In the genomic region with DNA sequence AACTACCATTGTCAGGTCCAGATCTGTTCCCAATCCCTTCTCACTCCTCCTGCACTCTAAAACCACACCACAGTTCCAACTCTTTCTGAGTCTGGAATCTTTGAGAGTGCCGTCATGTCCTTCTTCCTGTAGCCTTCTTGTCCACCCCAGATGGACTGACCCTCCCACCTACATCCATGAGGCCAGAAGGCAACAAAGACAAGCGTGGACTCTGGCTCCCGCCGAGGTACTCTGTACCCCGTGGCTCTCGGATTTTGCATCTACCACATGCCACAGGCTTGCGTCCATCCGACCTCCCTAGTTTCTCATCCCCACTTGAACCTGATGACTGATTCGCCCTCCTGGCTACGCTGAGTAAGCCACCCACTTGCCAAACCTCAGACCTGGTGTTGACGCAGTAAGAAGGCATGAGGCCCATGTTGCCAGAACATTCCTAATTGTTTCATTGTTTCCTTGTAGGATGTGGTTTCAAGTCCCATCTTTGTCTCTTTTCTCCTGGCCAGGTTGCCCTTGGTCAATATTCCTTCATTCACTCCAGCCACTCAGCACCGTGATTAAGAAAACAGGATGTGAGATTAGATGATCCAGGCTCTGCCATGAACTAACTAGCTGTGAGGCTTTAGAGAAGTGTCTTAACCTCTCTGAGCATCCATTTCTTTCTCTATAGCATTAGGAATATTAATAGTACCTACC, we compare ENCODE assay signal across 1 cellular context.
TF ChIP-seq lines count a peak whose summit lies in the region.

No MANE protein-coding gene starts in this region.

TF ChIP-seq in K562, 482 proteins besides CTCF, POLR2A, EP300 and RAD21 (continued from another document and continues in another):
- peak; percentile 58; the same call in 1 of the 2 replicates for TF ChIP-seq ZNF766 (CRISPR knock-in tag; conservative IDR thresholded peaks at IDR 0.05)
- TF ChIP-seq, protein P1, sequence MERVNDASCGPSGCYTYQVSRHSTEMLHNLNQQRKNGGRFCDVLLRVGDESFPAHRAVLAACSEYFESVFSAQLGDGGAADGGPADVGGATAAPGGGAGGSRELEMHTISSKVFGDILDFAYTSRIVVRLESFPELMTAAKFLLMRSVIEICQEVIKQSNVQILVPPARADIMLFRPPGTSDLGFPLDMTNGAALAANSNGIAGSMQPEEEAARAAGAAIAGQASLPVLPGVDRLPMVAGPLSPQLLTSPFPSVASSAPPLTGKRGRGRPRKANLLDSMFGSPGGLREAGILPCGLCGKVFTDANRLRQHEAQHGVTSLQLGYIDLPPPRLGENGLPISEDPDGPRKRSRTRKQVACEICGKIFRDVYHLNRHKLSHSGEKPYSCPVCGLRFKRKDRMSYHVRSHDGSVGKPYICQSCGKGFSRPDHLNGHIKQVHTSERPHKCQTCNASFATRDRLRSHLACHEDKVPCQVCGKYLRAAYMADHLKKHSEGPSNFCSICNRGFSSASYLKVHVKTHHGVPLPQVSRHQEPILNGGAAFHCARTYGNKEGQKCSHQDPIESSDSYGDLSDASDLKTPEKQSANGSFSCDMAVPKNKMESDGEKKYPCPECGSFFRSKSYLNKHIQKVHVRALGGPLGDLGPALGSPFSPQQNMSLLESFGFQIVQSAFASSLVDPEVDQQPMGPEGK (CRISPR knock-in tag; IDR thresholded peaks at IDR 0.05; ENCODE audit: borderline replicate concordance) = no peak
- TF ChIP-seq, protein P2, sequence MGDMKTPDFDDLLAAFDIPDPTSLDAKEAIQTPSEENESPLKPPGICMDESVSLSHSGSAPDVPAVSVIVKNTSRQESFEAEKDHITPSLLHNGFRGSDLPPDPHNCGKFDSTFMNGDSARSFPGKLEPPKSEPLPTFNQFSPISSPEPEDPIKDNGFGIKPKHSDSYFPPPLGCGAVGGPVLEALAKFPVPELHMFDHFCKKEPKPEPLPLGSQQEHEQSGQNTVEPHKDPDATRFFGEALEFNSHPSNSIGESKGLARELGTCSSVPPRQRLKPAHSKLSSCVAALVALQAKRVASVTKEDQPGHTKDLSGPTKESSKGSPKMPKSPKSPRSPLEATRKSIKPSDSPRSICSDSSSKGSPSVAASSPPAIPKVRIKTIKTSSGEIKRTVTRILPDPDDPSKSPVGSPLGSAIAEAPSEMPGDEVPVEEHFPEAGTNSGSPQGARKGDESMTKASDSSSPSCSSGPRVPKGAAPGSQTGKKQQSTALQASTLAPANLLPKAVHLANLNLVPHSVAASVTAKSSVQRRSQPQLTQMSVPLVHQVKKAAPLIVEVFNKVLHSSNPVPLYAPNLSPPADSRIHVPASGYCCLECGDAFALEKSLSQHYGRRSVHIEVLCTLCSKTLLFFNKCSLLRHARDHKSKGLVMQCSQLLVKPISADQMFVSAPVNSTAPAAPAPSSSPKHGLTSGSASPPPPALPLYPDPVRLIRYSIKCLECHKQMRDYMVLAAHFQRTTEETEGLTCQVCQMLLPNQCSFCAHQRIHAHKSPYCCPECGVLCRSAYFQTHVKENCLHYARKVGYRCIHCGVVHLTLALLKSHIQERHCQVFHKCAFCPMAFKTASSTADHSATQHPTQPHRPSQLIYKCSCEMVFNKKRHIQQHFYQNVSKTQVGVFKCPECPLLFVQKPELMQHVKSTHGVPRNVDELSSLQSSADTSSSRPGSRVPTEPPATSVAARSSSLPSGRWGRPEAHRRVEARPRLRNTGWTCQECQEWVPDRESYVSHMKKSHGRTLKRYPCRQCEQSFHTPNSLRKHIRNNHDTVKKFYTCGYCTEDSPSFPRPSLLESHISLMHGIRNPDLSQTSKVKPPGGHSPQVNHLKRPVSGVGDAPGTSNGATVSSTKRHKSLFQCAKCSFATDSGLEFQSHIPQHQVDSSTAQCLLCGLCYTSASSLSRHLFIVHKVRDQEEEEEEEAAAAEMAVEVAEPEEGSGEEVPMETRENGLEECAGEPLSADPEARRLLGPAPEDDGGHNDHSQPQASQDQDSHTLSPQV (IDR thresholded peaks at IDR 0.05) = peak; percentile 72; the same call in 1 of the 2 replicates
- no peak for TF ChIP-seq LARP7 (IDR thresholded peaks at IDR 0.05)
- TF ChIP-seq PTTG1 (tag; IDR thresholded peaks at IDR 0.05; ENCODE audit: low read depth) = 0 out of 2 replicates have a peak, but pooled peaks have one; percentile 57
- no peak for TF ChIP-seq OTX1 (CRISPR knock-in tag; IDR thresholded peaks at IDR 0.05)
- TF ChIP-seq TEAD1 (CRISPR knock-in tag; IDR thresholded peaks at IDR 0.05) = peak in 1 of 2 experiments; percentile 47; a peak in 1 of 4 replicates
- TF ChIP-seq STAT5B (CRISPR knock-in tag; IDR thresholded peaks at IDR 0.05) = no peak
- TF ChIP-seq TAF7 (tag; IDR thresholded peaks at IDR 0.05) = 0 out of 2 replicates have a peak, but pooled peaks have one; percentile 37
- peak; percentile 78 for TF ChIP-seq ADNP (tag; IDR thresholded peaks at IDR 0.05)
- TF ChIP-seq POLR3G (IDR thresholded peaks at IDR 0.05; ENCODE audit: extremely low read depth, insufficient read length, insufficient replicate concordance) = no peak
- TF ChIP-seq, protein P3, sequence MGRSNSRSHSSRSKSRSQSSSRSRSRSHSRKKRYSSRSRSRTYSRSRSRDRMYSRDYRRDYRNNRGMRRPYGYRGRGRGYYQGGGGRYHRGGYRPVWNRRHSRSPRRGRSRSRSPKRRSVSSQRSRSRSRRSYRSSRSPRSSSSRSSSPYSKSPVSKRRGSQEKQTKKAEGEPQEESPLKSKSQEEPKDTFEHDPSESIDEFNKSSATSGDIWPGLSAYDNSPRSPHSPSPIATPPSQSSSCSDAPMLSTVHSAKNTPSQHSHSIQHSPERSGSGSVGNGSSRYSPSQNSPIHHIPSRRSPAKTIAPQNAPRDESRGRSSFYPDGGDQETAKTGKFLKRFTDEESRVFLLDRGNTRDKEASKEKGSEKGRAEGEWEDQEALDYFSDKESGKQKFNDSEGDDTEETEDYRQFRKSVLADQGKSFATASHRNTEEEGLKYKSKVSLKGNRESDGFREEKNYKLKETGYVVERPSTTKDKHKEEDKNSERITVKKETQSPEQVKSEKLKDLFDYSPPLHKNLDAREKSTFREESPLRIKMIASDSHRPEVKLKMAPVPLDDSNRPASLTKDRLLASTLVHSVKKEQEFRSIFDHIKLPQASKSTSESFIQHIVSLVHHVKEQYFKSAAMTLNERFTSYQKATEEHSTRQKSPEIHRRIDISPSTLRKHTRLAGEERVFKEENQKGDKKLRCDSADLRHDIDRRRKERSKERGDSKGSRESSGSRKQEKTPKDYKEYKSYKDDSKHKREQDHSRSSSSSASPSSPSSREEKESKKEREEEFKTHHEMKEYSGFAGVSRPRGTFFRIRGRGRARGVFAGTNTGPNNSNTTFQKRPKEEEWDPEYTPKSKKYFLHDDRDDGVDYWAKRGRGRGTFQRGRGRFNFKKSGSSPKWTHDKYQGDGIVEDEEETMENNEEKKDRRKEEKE (IDR thresholded peaks at IDR 0.05; ENCODE audit: borderline replicate concordance in 1 of 2, control insufficient read depth in 1 of 2, low read depth in 2 of 2, low read length in 1 of 2) = no peak
- no peak for TF ChIP-seq TFAM (CRISPR knock-in tag; conservative IDR thresholded peaks at IDR 0.05)
- TF ChIP-seq BRF2 (IDR thresholded peaks at IDR 0.05; ENCODE audit: borderline replicate concordance, insufficient read depth, insufficient read length) = no peak
- TF ChIP-seq ZFP1 (CRISPR knock-in tag; IDR thresholded peaks at IDR 0.05) = no peak
- TF ChIP-seq IFI16 (CRISPR knock-in tag; IDR thresholded peaks at IDR 0.05) = no peak
- TF ChIP-seq ZFP36 (IDR thresholded peaks at IDR 0.05; ENCODE audit: low read depth, low read length, partially characterized antibody) = peak; percentile 83
- no peak for TF ChIP-seq NR4A1 (CRISPR knock-in tag; IDR thresholded peaks at IDR 0.05)
- peak; percentile 68; the same call in 1 of the 2 replicates for TF ChIP-seq NR4A1 (tag; IDR thresholded peaks at IDR 0.05)
- TF ChIP-seq, protein P4, sequence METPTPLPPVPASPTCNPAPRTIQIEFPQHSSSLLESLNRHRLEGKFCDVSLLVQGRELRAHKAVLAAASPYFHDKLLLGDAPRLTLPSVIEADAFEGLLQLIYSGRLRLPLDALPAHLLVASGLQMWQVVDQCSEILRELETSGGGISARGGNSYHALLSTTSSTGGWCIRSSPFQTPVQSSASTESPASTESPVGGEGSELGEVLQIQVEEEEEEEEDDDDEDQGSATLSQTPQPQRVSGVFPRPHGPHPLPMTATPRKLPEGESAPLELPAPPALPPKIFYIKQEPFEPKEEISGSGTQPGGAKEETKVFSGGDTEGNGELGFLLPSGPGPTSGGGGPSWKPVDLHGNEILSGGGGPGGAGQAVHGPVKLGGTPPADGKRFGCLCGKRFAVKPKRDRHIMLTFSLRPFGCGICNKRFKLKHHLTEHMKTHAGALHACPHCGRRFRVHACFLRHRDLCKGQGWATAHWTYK (CRISPR knock-in tag; IDR thresholded peaks at IDR 0.05) = 0 out of 2 replicates have a peak, but pooled peaks have one; percentile 43
- TF ChIP-seq PHF20 (IDR thresholded peaks at IDR 0.05; ENCODE audit: partially characterized antibody) = no peak
- peak; percentile 23; the same call in 1 of the 2 replicates for TF ChIP-seq CHAMP1 (IDR thresholded peaks at IDR 0.05)
- no peak for TF ChIP-seq PHF21A (IDR thresholded peaks at IDR 0.05; ENCODE audit: borderline replicate concordance, low read depth)
- TF ChIP-seq PRMT5 (CRISPR knock-in tag; IDR thresholded peaks at IDR 0.05) = no peak
- no peak for TF ChIP-seq RUNX1 (IDR thresholded peaks at IDR 0.05; ENCODE audit: low read depth)
- TF ChIP-seq E2F6 (IDR thresholded peaks at IDR 0.05; ENCODE audit: borderline replicate concordance in 1 of 2, extremely low read depth in 1 of 2, insufficient read depth in 1 of 2, insufficient read length in 1 of 2, low read depth in 1 of 2, low read length in 1 of 2, poor library complexity in 1 of 2, severe bottlenecking in 1 of 2) = peak; percentile 10 to 30
- TF ChIP-seq SMARCC2 (IDR thresholded peaks at IDR 0.05; ENCODE audit: low read depth) = 0 out of 2 replicates have a peak, but pooled peaks have one; percentile 2
- no peak for TF ChIP-seq MCM7 (IDR thresholded peaks at IDR 0.05)
- peak; percentile 27; the same call in 1 of the 2 replicates for TF ChIP-seq ETV1 (tag; conservative IDR thresholded peaks at IDR 0.05; ENCODE audit: low read depth)
- TF ChIP-seq MEF2A (IDR thresholded peaks at IDR 0.05; ENCODE audit: control insufficient read depth, low read depth, low read length) = no peak
- TF ChIP-seq CREB3L1 (IDR thresholded peaks at IDR 0.05; ENCODE audit: borderline replicate concordance, low read depth) = no peak
- TF ChIP-seq CBFA2T2 (conservative IDR thresholded peaks at IDR 0.05) = no peak
- TF ChIP-seq HLTF (IDR thresholded peaks at IDR 0.05) = no peak
- no peak for TF ChIP-seq TEAD4 (IDR thresholded peaks at IDR 0.05; ENCODE audit: low read length)
- TF ChIP-seq TEAD4 (CRISPR knock-in tag; IDR thresholded peaks at IDR 0.05; ENCODE audit: borderline replicate concordance) = no peak
- TF ChIP-seq MAFG (tag; conservative IDR thresholded peaks at IDR 0.05) = no peak
- no peak for TF ChIP-seq KLF10 (CRISPR knock-in tag; IDR thresholded peaks at IDR 0.05)
- TF ChIP-seq, protein P5, sequence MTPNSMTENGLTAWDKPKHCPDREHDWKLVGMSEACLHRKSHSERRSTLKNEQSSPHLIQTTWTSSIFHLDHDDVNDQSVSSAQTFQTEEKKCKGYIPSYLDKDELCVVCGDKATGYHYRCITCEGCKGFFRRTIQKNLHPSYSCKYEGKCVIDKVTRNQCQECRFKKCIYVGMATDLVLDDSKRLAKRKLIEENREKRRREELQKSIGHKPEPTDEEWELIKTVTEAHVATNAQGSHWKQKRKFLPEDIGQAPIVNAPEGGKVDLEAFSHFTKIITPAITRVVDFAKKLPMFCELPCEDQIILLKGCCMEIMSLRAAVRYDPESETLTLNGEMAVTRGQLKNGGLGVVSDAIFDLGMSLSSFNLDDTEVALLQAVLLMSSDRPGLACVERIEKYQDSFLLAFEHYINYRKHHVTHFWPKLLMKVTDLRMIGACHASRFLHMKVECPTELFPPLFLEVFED (CRISPR knock-in tag; conservative IDR thresholded peaks at IDR 0.05) = 0 out of 2 replicates have a peak, but pooled peaks have one; percentile 7
